ENCODE assay signal across 9 cellular contexts in genomic region chrX:149286940-149287349, GRCh38.
A peak's percentile ranks its signal among the peaks of the same experiment; 100 is the strongest.
DNase-seq lines count a peak whose midpoint lies in the region; ATAC-seq and TF ChIP-seq lines count a peak whose summit lies in the region.
"Had no signal": no experiment of that assay in that cellular context is flagged by ENCODE, and none has a peak within 500 bp of the region (broad histone marks: within the 10 kb centered on the region; RNA-seq: fewer than 3 reads in every experiment).

No MANE protein-coding gene starts in this region.

- no peak overlapping the region for H3K27ac ChIP-seq in prostate gland

- H3K36me3 ChIP-seq in prostate gland = no peaks in the 10 kb centered on the region

- no peak for TF ChIP-seq POLR2A in prostate gland (IDR thresholded peaks at IDR 0.05)

- ATAC-seq in GM18508 (IDR thresholded peaks at IDR 0.05; ENCODE audit: insufficient read depth, unreplicated experiment) (peak; percentile 71), HG03135 (IDR thresholded peaks at IDR 0.05; ENCODE audit: unreplicated experiment) (peak; percentile 69)
- ATAC-seq: right cardiac atrium had no signal

- H3K4me3 ChIP-seq in fibroblast of villous mesenchyme (ENCODE audit: low read depth, low read length) (no peak overlapping the region), prostate gland (no peak overlapping the region)

- DNase-seq in AML-193 (lab: John Stamatoyannopoulos, UW) (peak; percentile 16 to 21), NCI-H82 treated with DMSO at 0.1 percent for 48 hours (lab: John Stamatoyannopoulos, UW; ENCODE audit: unreplicated experiment) (peak; percentile 58), activated T-cell treated with anti-CD3 and anti-CD28 coated beads for 48 hours (ENCODE audit: low read depth) (peak; percentile 34), fibroblast of villous mesenchyme (ENCODE audit: low read depth) (peak; percentile 36), prostate gland (ENCODE audit: low spot score) (peak; percentile 10), NCI-H1048 (lab: John Stamatoyannopoulos, UW) (no peak)

- no peaks in the 10 kb centered on the region for H3K4me1 ChIP-seq in prostate gland (replicated peaks)

- TF ChIP-seq CTCF in fibroblast of villous mesenchyme (IDR thresholded peaks at IDR 0.05; ENCODE audit: insufficient read depth, low read depth, low read length) = peak; percentile 60
- peak; percentile 15 to 53 (median 38) for TF ChIP-seq CTCF in prostate gland (IDR thresholded peaks at IDR 0.05)

- intact Hi-C loops in prostate gland (cut with DNase I) = loop anchor here (5.0 kb wide), 1 partner anchor 1155 kb away; no protein-coding TSS in a partner anchor

- H3K9me3 ChIP-seq in prostate gland = no peaks in the 10 kb centered on the region

- WGBS in prostate gland = 33% methylated on average over 4 of the region's 4 CpGs

- no peaks in the 10 kb centered on the region for H3K27me3 ChIP-seq in prostate gland (replicated peaks; ENCODE audit: insufficient read depth)
